In the genomic region with DNA sequence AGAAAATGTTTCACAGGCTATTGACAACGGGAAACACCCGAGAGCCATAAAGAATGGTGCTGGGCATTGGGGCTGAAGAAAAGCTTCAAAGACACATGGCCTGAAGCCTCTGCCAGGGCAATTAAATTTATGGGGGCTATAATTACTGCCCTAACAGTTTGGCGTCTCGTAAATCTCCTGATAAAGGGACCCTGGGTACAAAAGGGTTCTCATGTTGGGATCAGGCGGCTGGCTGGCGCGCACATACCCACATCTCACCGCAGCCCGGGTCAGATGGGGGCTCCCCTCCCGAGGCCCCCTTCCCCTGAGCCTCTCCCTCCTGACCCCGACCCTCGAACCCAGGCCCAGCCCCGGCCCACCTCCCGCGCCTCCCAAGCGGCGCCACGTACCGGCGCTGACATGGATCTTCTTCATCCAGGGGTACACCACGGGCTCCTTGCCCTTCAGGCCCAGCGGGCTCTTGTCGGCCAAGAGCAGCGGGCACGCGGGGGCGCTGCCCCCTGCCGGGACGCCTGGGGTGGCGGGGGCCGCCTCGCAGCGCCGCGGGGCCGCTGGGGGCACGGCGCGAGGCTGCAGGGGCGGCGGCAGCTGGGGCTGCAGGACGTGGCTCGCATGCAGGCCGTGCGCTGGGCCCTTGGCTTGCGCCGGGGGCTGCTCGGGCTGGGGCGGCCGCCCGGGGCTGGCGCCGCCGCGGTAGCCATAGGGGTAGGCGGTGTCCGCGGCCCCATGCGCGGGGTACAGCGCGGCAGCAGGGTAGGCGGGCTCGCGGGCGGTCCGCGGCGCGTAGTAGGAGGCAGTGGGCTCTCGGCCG, we compare ENCODE assay signal across 8 cellular contexts. TPM values are rescaled to one million over a fixed set of nuclear protein-coding genes. Genes with fewer than 3 reads are reported as not detected.
DNase-seq lines count a peak whose midpoint lies in the region; ATAC-seq and TF ChIP-seq lines count a peak whose summit lies in the region.

No MANE protein-coding gene starts in this region.

- H3K9me3 Mint-ChIP-seq in T-cell = no peaks in the 10 kb centered on the region

- TF ChIP-seq CTCF in spleen (IDR thresholded peaks at IDR 0.05 in 8 of 11, conservative IDR thresholded peaks at IDR 0.05 in 3 of 11) = peak in 3 of 11 experiments; percentile 11 to 24 (median 23)

- no peaks in the 10 kb centered on the region for H3K36me3 Mint-ChIP-seq in T-cell

- peak overlapping the region; percentile 61 for H3K4me3 ChIP-seq in right cardiac atrium (ENCODE audit: low read length)
- peak overlapping the region; percentile 48 to 87 (median 58) for H3K4me3 ChIP-seq in spleen

- TF ChIP-seq POLR2A in spleen (IDR thresholded peaks at IDR 0.05) = no peak

- in situ Hi-C loops in KBM-7 (cut with MboI; ENCODE audit: low pct_unique_long_range_greater_than_20kb, low sequenced_read_pairs) = no loop called here

- H3K4me1 ChIP-seq in right cardiac atrium (ENCODE audit: control insufficient read depth, insufficient read depth, low read length) = no peaks in the 10 kb centered on the region
- H3K4me1 ChIP-seq in spleen = peaks cover 0 to 31% (median 12%) of the 10 kb centered on the region in 6 donors

- 7% methylated on average over 72 of the region's 72 CpGs for WGBS in right cardiac atrium
- WGBS in spleen, 5 donors = 41 to 69% (median 48%) methylated on average over 31 to 72 of the region's 72 CpGs

- H3K4me3 Mint-ChIP-seq in T-cell = peak overlapping the region; percentile 28 to 73 (median 43)

- H3K27me3 Mint-ChIP-seq in T-cell = peaks cover 5 to 58% of the 10 kb centered on the region in 2 donors

- H3K4me1 Mint-ChIP-seq in T-cell = peaks cover 0 to 4% (median 2%) of the 10 kb centered on the region in 3 donors

- ATAC-seq in T-cell (replicated peaks in 1 of 4) (peak; percentile 28 to 57 (median 44)), right cardiac atrium (peak; percentile 26 to 34), HG03175 (IDR thresholded peaks at IDR 0.05; ENCODE audit: unreplicated experiment) (no peak), HG03460 (IDR thresholded peaks at IDR 0.05; ENCODE audit: unreplicated experiment) (no peak)

- CTCF ChIA-PET in T-cell (lab: Charles Lee) = interaction anchor here (0.6 to 2.2 kb wide), 2 partner anchors 20 to 1268 kb away, joined by 3 to 9 read pairs; no protein-coding TSS in a partner anchor

- no peaks in the 10 kb centered on the region for H3K27me3 ChIP-seq in right cardiac atrium (ENCODE audit: control insufficient read depth, insufficient read depth)
- peaks cover 0 to 14% (median 0%) of the 10 kb centered on the region in 7 donors for H3K27me3 ChIP-seq in spleen (replicated peaks in 1 of 7)

- peak; percentile 51 for DNase-seq in HCEC 1CT
- no peak for DNase-seq in T-cell
- DNase-seq in right cardiac atrium = peak in 2 of 3 donors; percentile 71 to 74
- DNase-seq in spleen = no peak
- DNase-seq in KBM-7 = no peak
- DNase-seq in activated gamma-delta T cell treated with Interleukin-2 at 50 U/mL for 16 hours = no peak

- H3K36me3 ChIP-seq in spleen = no peaks in the 10 kb centered on the region

- peak overlapping the region; percentile 58 for H3K27ac ChIP-seq in right cardiac atrium (ENCODE audit: low read length)
- H3K27ac ChIP-seq in spleen = peak overlapping the region; percentile 78 to 94 (median 91)

- POLR2A ChIA-PET in T-cell (lab: Charles Lee) = interaction anchor here in 1 of 2 donors (0.6 to 0.7 kb wide), 2 partner anchors 46 to 47 kb away, joined by 3 to 4 read pairs; no protein-coding TSS in a partner anchor

- H3K27ac Mint-ChIP-seq in T-cell = no peak overlapping the region

- intact Hi-C loops in right cardiac atrium (cut with DNase I) = no loop called here
- intact Hi-C loops in spleen (cut with DNase I; ENCODE audit: low total_unique reads) = no loop called here

- H3K9me3 ChIP-seq in right cardiac atrium (ENCODE audit: control insufficient read depth, low read length) (no peaks in the 10 kb centered on the region), spleen (no peaks in the 10 kb centered on the region)

RNA-seq across cellular contexts. Expression of a gene that starts 0.6 kb away (rescaled TPM):
- under 1 TPM in 3 of 5 donors, not detected in 2; 0.25 to 0.38 (median 0.36) TPM for total RNA-seq in T-cell
- total RNA-seq in right cardiac atrium = 1 to 10 TPM in 2 of 4 donors, under 1 TPM in 2; 0.12 to 2.2 (median 1.1) TPM
- 3.3 TPM for polyA plus RNA-seq in right cardiac atrium
- total RNA-seq in spleen = 10 to 100 TPM in 1 of 7 donors, 1 to 10 TPM in 6; 2.7 to 10.8 (median 4.6) TPM
- 1 to 10 TPM; 2.1 to 5.9 (median 3.6) TPM for polyA plus RNA-seq in spleen

RNA-seq across cellular contexts. Expression of a gene that starts 13.5 kb away (rescaled TPM):
- total RNA-seq in T-cell = under 1 TPM in 2 of 5 donors, not detected in 3; 0.18 to 0.32 TPM
- total RNA-seq in right cardiac atrium = under 1 TPM in 1 of 4 donors, not detected in 3; 0.17 TPM
- polyA plus RNA-seq in right cardiac atrium = 0.43 TPM
- total RNA-seq in spleen = 1 to 10 TPM; 3.0 to 9.3 (median 6.9) TPM
- polyA plus RNA-seq in spleen = 1 to 10 TPM; 1.6 to 2.3 (median 2.2) TPM

RNA-seq across cellular contexts. Expression of a gene that starts 17.6 kb away (rescaled TPM):
- total RNA-seq in T-cell (under 1 TPM in 2 of 5 donors, not detected in 3; 0.50 to 0.65 TPM), right cardiac atrium (not detected), spleen (1 to 10 TPM in 5 of 7 donors, under 1 TPM in 2; 0.38 to 2.0 (median 1.4) TPM)
- polyA plus RNA-seq in right cardiac atrium (not detected), spleen (under 1 TPM in 1 of 3 donors, not detected in 2; 0.26 TPM)

RNA-seq across cellular contexts. Expression of a gene that starts 22.4 kb away (rescaled TPM):
- 1 to 10 TPM in 1 of 5 donors, under 1 TPM in 1, not detected in 3; 0.79 to 1.4 TPM for total RNA-seq in T-cell
- 1 to 10 TPM in 1 of 4 donors, under 1 TPM in 3; 0.28 to 1.3 (median 0.43) TPM for total RNA-seq in right cardiac atrium
- polyA plus RNA-seq in right cardiac atrium = 1.0 TPM
- total RNA-seq in spleen = 1 to 10 TPM in 5 of 7 donors, under 1 TPM in 2; 0.51 to 6.1 (median 2.2) TPM
- polyA plus RNA-seq in spleen = 1 to 10 TPM in 1 of 3 donors, under 1 TPM in 2; 0.57 to 1.4 (median 0.62) TPM

RNA-seq across cellular contexts. Expression of a gene that starts 26.5 kb away (rescaled TPM):
- total RNA-seq in T-cell (under 1 TPM in 1 of 5 donors, not detected in 4; 0.67 TPM), right cardiac atrium (not detected), spleen (1 to 10 TPM; 1.0 to 8.0 (median 2.6) TPM)
- polyA plus RNA-seq in right cardiac atrium (0.11 TPM), spleen (1 to 10 TPM in 1 of 3 donors, under 1 TPM in 2; 0.55 to 1.4 (median 0.80) TPM)

Comparison
In these comparisons a context has a peak if more than half of its experiments do, and no peak if none do; other contexts are left out.
1. DNase-seq: peak in HCEC 1CT (single experiment) and right cardiac atrium (2 of 3); none in T-cell (0 of 34), spleen (single experiment), KBM-7 (single experiment) and activated gamma-delta T cell treated with Interleukin-2 at 50 U/mL for 16 hours (single experiment).
2. ATAC-seq: peak in T-cell (4 of 4) and right cardiac atrium (2 of 2); none in HG03175 (single experiment) and HG03460 (single experiment).